Comparison of ENCODE assay signal across 14 cellular contexts in the genomic region with DNA sequence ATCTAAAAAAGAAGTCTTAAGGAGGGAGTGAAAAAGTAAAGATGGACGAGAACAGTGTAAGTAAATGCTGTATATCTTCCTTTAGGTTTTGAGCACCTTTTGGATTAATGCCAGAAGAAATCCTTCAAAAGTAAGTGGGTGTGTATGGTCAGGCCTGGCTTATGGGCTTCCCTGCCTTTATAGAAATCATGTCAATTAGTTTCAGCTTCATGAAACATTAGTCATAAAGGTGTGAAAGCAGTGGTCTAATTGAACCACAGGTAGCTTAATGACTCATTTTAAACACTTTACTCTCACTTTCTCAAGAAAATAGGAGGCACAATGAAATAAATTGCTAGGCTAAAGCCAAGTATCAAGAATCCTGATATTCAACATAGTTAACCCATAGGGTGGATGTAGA.
DNase-seq lines count a peak whose midpoint lies in the region; ATAC-seq and TF ChIP-seq lines count a peak whose summit lies in the region.
"Had no signal": no experiment of that assay in that cellular context is flagged by ENCODE, and none has a peak within 500 bp of the region (broad histone marks: within the 10 kb centered on the region; RNA-seq: fewer than 3 reads in every experiment).

No MANE protein-coding gene starts in this region.

- H3K27me3 ChIP-seq in GM23248 (replicated peaks; ENCODE audit: insufficient read depth) (no peaks in the 10 kb centered on the region), brain microvascular endothelial cell (replicated peaks) (no peaks in the 10 kb centered on the region)
- H3K27me3 ChIP-seq: ovary had no signal

- CTCF ChIA-PET in activated CD8-positive, alpha-beta memory T cell treated with anti-CD3 and anti-CD28 coated beads, Interleukin-2, amount 10 ng/mL, durations not matched to agents 7 days and 5 days (lab: Charles Lee), result interaction anchor here (2.1 kb wide), 1 partner anchor 10 kb away, joined by 4 read pairs; no protein-coding TSS in a partner anchor

- no peak overlapping the region for H3K27ac Mint-ChIP-seq in activated CD8-positive, alpha-beta memory T cell treated with anti-CD3 and anti-CD28 coated beads, Interleukin-2, amount 10 ng/mL, durations not matched to agents 7 days and 5 days
- peak overlapping the region; percentile 82 for H3K27ac Mint-ChIP-seq in activated naive CD8-positive, alpha-beta T cell
- H3K27ac Mint-ChIP-seq in natural killer cell treated with Interleukin-12 subunit alpha and Interleukin-12 subunit beta and Interleukin-15 and Interleukin-18, amount 100 ng/mL, for 72 hours, result peak overlapping the region; percentile 89 to 96
- H3K27ac Mint-ChIP-seq: mesothelial cell of epicardium had no signal

- ATAC-seq in activated CD8-positive, alpha-beta memory T cell treated with anti-CD3 and anti-CD28 coated beads, Interleukin-2, amount 10 ng/mL, durations not matched to agents 7 days and 5 days, result peak; percentile 62
- ATAC-seq in HG02610 (IDR thresholded peaks at IDR 0.05; ENCODE audit: unreplicated experiment), result peak; percentile 73
- ATAC-seq in natural killer cell treated with Interleukin-12 subunit alpha and Interleukin-12 subunit beta and Interleukin-15 and Interleukin-18, amount 100 ng/mL, for 72 hours, result peak; percentile 68 to 69
- ATAC-seq: K562 had no signal

- H2AFZ ChIP-seq in GM23248, result no peak overlapping the region

- no peak for DNase-seq in activated CD8-positive, alpha-beta memory T cell treated with anti-CD3 and anti-CD28 coated beads, Interleukin-2, amount 10 ng/mL, durations not matched to agents 7 days and 5 days
- DNase-seq in activated CD8-positive, alpha-beta memory T cell treated with anti-CD3 and anti-CD28 coated beads for 24 hours, result no peak
- DNase-seq in natural killer cell treated with Interleukin-12 subunit alpha and Interleukin-12 subunit beta and Interleukin-15 and Interleukin-18, amount 100 ng/mL, for 72 hours (ENCODE audit: low spot score), result no peak
- DNase-seq in GM23248, result no peak
- DNase-seq in brain microvascular endothelial cell, result no peak
- DNase-seq in NCI-H2196 treated with DMSO at 0.1 percent for 48 hours (lab: John Stamatoyannopoulos, UW; ENCODE audit: unreplicated experiment), result no peak
- DNase-seq: amniotic stem cell, NCI-H1436 treated with DMSO at 0.1 percent for 48 hours, NCI-H524, ovary had no signal

- H3K4me3 Mint-ChIP-seq in activated CD8-positive, alpha-beta memory T cell treated with anti-CD3 and anti-CD28 coated beads, Interleukin-2, amount 10 ng/mL, durations not matched to agents 7 days and 5 days, result no peak overlapping the region
- peak overlapping the region; percentile 58 for H3K4me3 Mint-ChIP-seq in activated naive CD8-positive, alpha-beta T cell
- H3K4me3 Mint-ChIP-seq in natural killer cell treated with Interleukin-12 subunit alpha and Interleukin-12 subunit beta and Interleukin-15 and Interleukin-18, amount 100 ng/mL, for 72 hours, result peak overlapping the region; percentile 42
- H3K4me3 Mint-ChIP-seq: mesothelial cell of epicardium had no signal

- in situ Hi-C loops in GM23248 (cut with MboI) (no loop called here), brain microvascular endothelial cell (cut with HindIII; ENCODE audit: low pct_ligation_motif_present, low sequenced_read_pairs) (no loop called here)

- peaks cover 22% of the 10 kb centered on the region for H3K36me3 Mint-ChIP-seq in activated CD8-positive, alpha-beta memory T cell treated with anti-CD3 and anti-CD28 coated beads, Interleukin-2, amount 10 ng/mL, durations not matched to agents 7 days and 5 days
- peaks cover 22% of the 10 kb centered on the region for H3K36me3 Mint-ChIP-seq in activated naive CD8-positive, alpha-beta T cell
- H3K36me3 Mint-ChIP-seq in natural killer cell treated with Interleukin-12 subunit alpha and Interleukin-12 subunit beta and Interleukin-15 and Interleukin-18, amount 100 ng/mL, for 72 hours, result peaks cover 6% of the 10 kb centered on the region
- H3K36me3 Mint-ChIP-seq: mesothelial cell of epicardium had no signal

- H3F3A ChIP-seq in GM23248 (ENCODE audit: insufficient read depth), result no peaks in the 10 kb centered on the region; the same call in 1 of the 2 replicates

- peaks cover 3% of the 10 kb centered on the region for H3K9me3 Mint-ChIP-seq in activated CD8-positive, alpha-beta memory T cell treated with anti-CD3 and anti-CD28 coated beads, Interleukin-2, amount 10 ng/mL, durations not matched to agents 7 days and 5 days (ENCODE audit: low read depth)
- peaks cover 15% of the 10 kb centered on the region for H3K9me3 Mint-ChIP-seq in activated naive CD8-positive, alpha-beta T cell (ENCODE audit: low read depth)
- H3K9me3 Mint-ChIP-seq in natural killer cell treated with Interleukin-12 subunit alpha and Interleukin-12 subunit beta and Interleukin-15 and Interleukin-18, amount 100 ng/mL, for 72 hours, result peaks cover 9% of the 10 kb centered on the region

- H3K4me3 ChIP-seq in GM23248, result no peak overlapping the region
- no peak overlapping the region for H3K4me3 ChIP-seq in brain microvascular endothelial cell (ENCODE audit: low read depth, low read length)
- H3K4me3 ChIP-seq: K562, ovary had no signal

- no peak overlapping the region for H3K4me2 ChIP-seq in GM23248 (ENCODE audit: unreplicated experiment)

- no peaks in the 10 kb centered on the region for H4K20me1 ChIP-seq in GM23248 (ENCODE audit: insufficient read depth)

- H3K4me1 ChIP-seq in GM23248 (ENCODE audit: insufficient read depth), result no peaks in the 10 kb centered on the region

- 87 to 93% methylated on average over 1 of the region's 1 CpG for WGBS in GM23248 (ENCODE audit: low coverage in 1 of 2, low lambda C conversion rate in 2 of 2, missing lambda C conversion rate in 2 of 2), 2 experiments

- H3K36me3 ChIP-seq in GM23248 (ENCODE audit: low read depth), result no peaks in the 10 kb centered on the region
- no peaks in the 10 kb centered on the region for H3K36me3 ChIP-seq in brain microvascular endothelial cell (replicated peaks)
- H3K36me3 ChIP-seq: ovary had no signal

- peaks cover 32% of the 10 kb centered on the region for H3K4me1 Mint-ChIP-seq in activated CD8-positive, alpha-beta memory T cell treated with anti-CD3 and anti-CD28 coated beads, Interleukin-2, amount 10 ng/mL, durations not matched to agents 7 days and 5 days
- peaks cover 67% of the 10 kb centered on the region for H3K4me1 Mint-ChIP-seq in activated naive CD8-positive, alpha-beta T cell (ENCODE audit: low read depth)
- H3K4me1 Mint-ChIP-seq in natural killer cell treated with Interleukin-12 subunit alpha and Interleukin-12 subunit beta and Interleukin-15 and Interleukin-18, amount 100 ng/mL, for 72 hours (ENCODE audit: low read depth in 2 of 2), result peaks cover 37 to 39% of the 10 kb centered on the region in 2 donors
- H3K4me1 Mint-ChIP-seq: mesothelial cell of epicardium had no signal

- no peak for TF ChIP-seq CTCF in brain microvascular endothelial cell (IDR thresholded peaks at IDR 0.05; ENCODE audit: low read depth, low read length, missing control alignments)

- no peaks in the 10 kb centered on the region for H3K9me2 ChIP-seq in GM23248 (ENCODE audit: insufficient read depth)

- H3K27ac ChIP-seq in GM23248 (no peak overlapping the region), brain microvascular endothelial cell (no peak overlapping the region)
- H3K27ac ChIP-seq: ovary had no signal

- no peak overlapping the region for H3K9ac ChIP-seq in GM23248

- H3K27me3 Mint-ChIP-seq in activated CD8-positive, alpha-beta memory T cell treated with anti-CD3 and anti-CD28 coated beads, Interleukin-2, amount 10 ng/mL, durations not matched to agents 7 days and 5 days, result peaks cover 10% of the 10 kb centered on the region
- no peaks in the 10 kb centered on the region for H3K27me3 Mint-ChIP-seq in activated naive CD8-positive, alpha-beta T cell
- H3K27me3 Mint-ChIP-seq in natural killer cell treated with Interleukin-12 subunit alpha and Interleukin-12 subunit beta and Interleukin-15 and Interleukin-18, amount 100 ng/mL, for 72 hours, result no peaks in the 10 kb centered on the region

- H3K79me2 ChIP-seq in GM23248 (ENCODE audit: insufficient read depth), result no peaks in the 10 kb centered on the region

- no peaks in the 10 kb centered on the region for H3K9me3 ChIP-seq in GM23248 (ENCODE audit: low read depth)
- H3K9me3 ChIP-seq: ovary had no signal
